In genomic region chr2:222284466-222284865, GRCh38 we compare ENCODE assay signal across 25 cellular contexts. TPM values are rescaled to one million over a fixed set of nuclear protein-coding genes. Genes with fewer than 3 reads are reported as not detected.
DNase-seq lines count a peak whose midpoint lies in the region; ATAC-seq, FAIRE-seq and TF ChIP-seq lines count a peak whose summit lies in the region.
"Had no signal": no experiment of that assay in that cellular context is flagged by ENCODE, and none has a peak within 500 bp of the region (broad histone marks: within the 10 kb centered on the region; RNA-seq: fewer than 3 reads in every experiment).

No MANE protein-coding gene starts in this region.

- H3K4me1 Mint-ChIP-seq in activated T-cell treated with anti-CD3 and anti-CD28 coated beads, Interleukin-2, amount 50 U/mL, for 24 hours (ENCODE audit: low read depth): no peaks in the 10 kb centered on the region

- TF ChIP-seq RAD21 in H1 (IDR thresholded peaks at IDR 0.05 in 1 of 2, conservative IDR thresholded peaks at IDR 0.05 in 1 of 2; ENCODE audit: low read depth in 2 of 2, low read length in 2 of 2): no peak

- H3K27ac Mint-ChIP-seq in activated T-cell treated with anti-CD3 and anti-CD28 coated beads, Interleukin-2, amount 50 U/mL, for 24 hours: no peak overlapping the region
- H3K27ac Mint-ChIP-seq: CD4-positive, alpha-beta T cell; HFFc6; IgD-negative memory B cell had no signal

- intact Hi-C loops in psoas muscle (cut with DNase I): no loop called here

- H3K27ac ChIP-seq in HEK293 (ENCODE audit: extremely low read depth, low read depth, low read length) (no peak overlapping the region), H1 (ENCODE audit: low read depth, low read length) (no peak overlapping the region), psoas muscle (peak overlapping the region; percentile 66)
- H3K27ac ChIP-seq: 22Rv1, A549, C4-2B, GM23248 had no signal

- POLR2A ChIA-PET in HEK293 (lab: Yijun Ruan, JAX) (no interaction called here), H1 (lab: Charles Lee; ENCODE audit: partially characterized antibody) (interaction anchor here (0.7 to 1.0 kb wide), 2 partner anchors 40 to 229 kb away, joined by 3 read pairs; no protein-coding TSS in a partner anchor)

- H3K9me3 ChIP-seq in HEK293 (ENCODE audit: control insufficient read depth, insufficient read depth, low read depth, low read length) (no peaks in the 10 kb centered on the region), H1 (ENCODE audit: insufficient read depth in 2 of 2, low read depth in 1 of 2, low read length in 1 of 2) (no peaks in the 10 kb centered on the region), psoas muscle (no peaks in the 10 kb centered on the region)
- H3K9me3 ChIP-seq: A549, Caco-2 had no signal

- no peak overlapping the region for H2BK20ac ChIP-seq in H1 (ENCODE audit: low read length)

- no peak for TF ChIP-seq CTCF in HEK293 (tag by site-specific recombination; IDR thresholded peaks at IDR 0.05)
- no peak for TF ChIP-seq CTCF in H1 (IDR thresholded peaks at IDR 0.05; ENCODE audit: control extremely low read depth in 1 of 3, insufficient read depth in 1 of 3, low read depth in 1 of 3, low read length in 3 of 3)
- no peak for TF ChIP-seq CTCF in psoas muscle (IDR thresholded peaks at IDR 0.05)

- H3K36me3 ChIP-seq in HEK293 (ENCODE audit: control insufficient read depth in 2 of 2, insufficient read depth in 1 of 2, low read length in 2 of 2) (peaks cover 5 to 33% of the 10 kb centered on the region in 2 experiments), H1 (ENCODE audit: control insufficient read depth in 2 of 4, insufficient read depth in 4 of 4, low read length in 3 of 4) (no peaks in the 10 kb centered on the region), psoas muscle (ENCODE audit: insufficient read depth in 1 of 2, low read depth in 1 of 2) (no peaks in the 10 kb centered on the region)

- H3K9me3 Mint-ChIP-seq in activated T-cell treated with anti-CD3 and anti-CD28 coated beads, Interleukin-2, amount 50 U/mL, for 24 hours: no peaks in the 10 kb centered on the region
- H3K9me3 Mint-ChIP-seq: CD4-positive, alpha-beta T cell; HFFc6 had no signal

- no peak overlapping the region for H2AFZ ChIP-seq in H1 (ENCODE audit: low read length)
- H2AFZ ChIP-seq: GM23248 had no signal

- FAIRE-seq in H1 (lab: Jason Lieb, UNC): peak; percentile 45
- FAIRE-seq: A549, D721Med, GM12892, GM18507, H54, HTR-8/SVneo had no signal

- peaks cover 11% of the 10 kb centered on the region for H3K4me1 ChIP-seq in HEK293 (ENCODE audit: control insufficient read depth, insufficient read depth, low read length)
- H3K4me1 ChIP-seq in H1 (replicated peaks in 1 of 4; ENCODE audit: control insufficient read depth in 3 of 4, insufficient read depth in 4 of 4, low read length in 3 of 4): peaks cover 0 to 6% (median 2%) of the 10 kb centered on the region in 4 experiments; a peak in 5 of 7 replicates
- H3K4me1 ChIP-seq in psoas muscle: peaks cover 35% of the 10 kb centered on the region
- H3K4me1 ChIP-seq: A549, Caco-2 had no signal

- H4K91ac ChIP-seq in H1 (replicated peaks; ENCODE audit: insufficient read length, low read length): no peak overlapping the region

- H2AK5ac ChIP-seq in H1 (ENCODE audit: low read depth, low read length): no peak overlapping the region

- H3K4ac ChIP-seq in H1 (replicated peaks; ENCODE audit: insufficient read length, low read depth, low read length): no peak overlapping the region

- no peak overlapping the region for H3K9ac ChIP-seq in H1 (replicated peaks in 1 of 4; ENCODE audit: extremely low read depth in 1 of 4, low read depth in 3 of 4, low read length in 3 of 4)
- H3K9ac ChIP-seq: GM23248 had no signal

- CTCF ChIA-PET in HEK293 (lab: Yijun Ruan, JAX) (interaction anchor here (0.6 to 1.3 kb wide), 2 partner anchors 35 to 227 kb away, joined by 3 read pairs; no protein-coding TSS in a partner anchor), H1 (lab: Charles Lee; ENCODE audit: partially characterized antibody) (interaction anchor here (0.7 to 1.7 kb wide), 18 partner anchors 8 to 278 kb away, joined by 3 to 9 read pairs (median 3); partner anchors contain the start of gene PAX3)

- WGBS in H1 (ENCODE audit: extremely low coverage in 1 of 2, insufficient coverage in 1 of 2, insufficient read length in 1 of 2, insufficient replicate concordance in 2 of 2, low coverage in 1 of 2, low lambda C conversion rate in 2 of 2, missing lambda C conversion rate in 1 of 2), 2 experiments: 53% methylated on average over 3 of the region's 3 CpGs; no CpG with 5 or more reads in 1 of the 2 experiments
- WGBS in psoas muscle, 3 donors: 58 to 82% (median 68%) methylated on average over 3 of the region's 3 CpGs

- no peak overlapping the region for H3K14ac ChIP-seq in H1 (ENCODE audit: insufficient read length)

- H3K4me3 ChIP-seq in HEK293 (ENCODE audit: low read depth, low read length) (no peak overlapping the region), H1 (ENCODE audit: extremely low read depth in 1 of 4, insufficient read depth in 2 of 4, low read depth in 3 of 4, low read length in 4 of 4) (no peak overlapping the region), psoas muscle (no peak overlapping the region)
- H3K4me3 ChIP-seq: A549, GM23248 had no signal

- H2BK12ac ChIP-seq in H1 (ENCODE audit: low read depth, low read length): no peak overlapping the region

- TF ChIP-seq POLR2A in H1 (IDR thresholded peaks at IDR 0.05; ENCODE audit: control extremely low read depth in 1 of 2, low read depth in 2 of 2, low read length in 2 of 2): no peak

- H4K5ac ChIP-seq in H1 (ENCODE audit: insufficient read length, low read depth, low read length): no peak overlapping the region

- H3K27me3 Mint-ChIP-seq in activated T-cell treated with anti-CD3 and anti-CD28 coated beads, Interleukin-2, amount 50 U/mL, for 24 hours: peaks cover 54% of the 10 kb centered on the region

- no peaks in the 10 kb centered on the region for H4K20me1 ChIP-seq in H1 (replicated peaks in 1 of 2; ENCODE audit: control insufficient read depth in 1 of 2, insufficient read depth in 2 of 2, low read length in 2 of 2)

- H3K79me2 ChIP-seq in H1 (ENCODE audit: control insufficient read depth in 1 of 2, insufficient read depth in 2 of 2, low read length in 2 of 2): no peaks in the 10 kb centered on the region

- no peak overlapping the region for H3K4me2 ChIP-seq in H1 (ENCODE audit: insufficient read depth in 1 of 2, low read depth in 2 of 2, low read length in 2 of 2)
- H3K4me2 ChIP-seq: A549 had no signal

- H4K8ac ChIP-seq in H1 (ENCODE audit: extremely low read depth, insufficient read depth, low read length): no peak overlapping the region

- no peaks in the 10 kb centered on the region for H3K23me2 ChIP-seq in H1 (ENCODE audit: low read depth, low read length)

- peak; percentile 48 for DNase-seq in OCI-M1 (lab: John Stamatoyannopoulos, UW)
- no peak for DNase-seq in H1 (ENCODE audit: low read depth in 1 of 2, low spot score in 2 of 2)
- DNase-seq in psoas muscle: no peak
- DNase-seq in NCI-H1930 (lab: John Stamatoyannopoulos, UW): no peak
- DNase-seq in activated T-cell treated with anti-CD3 and anti-CD28 coated beads, Interleukin-2, amount 50 U/mL, for 24 hours: no peak
- DNase-seq: AML-193; Caco-2; CD4-positive, alpha-beta T cell; DMS79; GDM1; GM23248; HCEC 1CT; HFFc6; KBM-7 had no signal

- no peak overlapping the region for H2BK120ac ChIP-seq in H1 (replicated peaks; ENCODE audit: low read depth, low read length)

- H3K27me3 ChIP-seq in H1 (replicated peaks in 1 of 4; ENCODE audit: control insufficient read depth in 3 of 4, extremely low read depth in 1 of 4, insufficient read depth in 3 of 4, low read length in 3 of 4) (peaks cover 22 to 55% (median 37%) of the 10 kb centered on the region in 4 experiments), psoas muscle (ENCODE audit: insufficient read depth in 3 of 3, low read length in 2 of 3) (peaks cover 0 to 15% (median 0%) of the 10 kb centered on the region in 3 donors)

- ATAC-seq in psoas muscle (no peak), HG03520 (IDR thresholded peaks at IDR 0.05; ENCODE audit: unreplicated experiment) (no peak)
- ATAC-seq: A549 had no signal

- H3K18ac ChIP-seq in H1 (ENCODE audit: extremely low read depth, low read length): no peak overlapping the region

- no peak overlapping the region for H3K23ac ChIP-seq in H1 (ENCODE audit: insufficient read length)

- no peak overlapping the region for H3K4me3 Mint-ChIP-seq in activated T-cell treated with anti-CD3 and anti-CD28 coated beads, Interleukin-2, amount 50 U/mL, for 24 hours
- H3K4me3 Mint-ChIP-seq: CD4-positive, alpha-beta T cell; HFFc6; IgD-negative memory B cell had no signal

- no peaks in the 10 kb centered on the region for H3K79me1 ChIP-seq in H1 (ENCODE audit: low read depth, low read length)

- no peaks in the 10 kb centered on the region for H3K36me3 Mint-ChIP-seq in activated T-cell treated with anti-CD3 and anti-CD28 coated beads, Interleukin-2, amount 50 U/mL, for 24 hours (ENCODE audit: low read depth)
- H3K36me3 Mint-ChIP-seq: IgD-negative memory B cell had no signal

- no peak overlapping the region for H2BK15ac ChIP-seq in H1 (ENCODE audit: low read length)

- TF ChIP-seq EP300 in H1 (IDR thresholded peaks at IDR 0.05; ENCODE audit: borderline replicate concordance in 1 of 2, low read depth in 2 of 2, low read length in 2 of 2): no peak

- H3K56ac ChIP-seq in H1 (replicated peaks; ENCODE audit: insufficient read length, low read depth, low read length): no peak overlapping the region

- H2BK5ac ChIP-seq in H1 (ENCODE audit: low read depth, low read length): no peak overlapping the region

TF ChIP-seq in HEK293, 187 proteins besides CTCF, POLR2A, EP300 and RAD21:
- TF ChIP-seq YY1 (tag by site-specific recombination; IDR thresholded peaks at IDR 0.05): no peak
- peak; percentile 37; the same call in 1 of the 2 replicates for TF ChIP-seq ZBTB8A (tag by site-specific recombination; IDR thresholded peaks at IDR 0.05)

TF ChIP-seq in H1, 55 proteins besides CTCF, POLR2A, EP300 and RAD21:
- TF ChIP-seq CREB1 (IDR thresholded peaks at IDR 0.05): no peak
- TF ChIP-seq GTF2F1 (IDR thresholded peaks at IDR 0.05; ENCODE audit: borderline replicate concordance, low read depth, low read length): no peak
- TF ChIP-seq JUN (IDR thresholded peaks at IDR 0.05; ENCODE audit: low read depth, low read length): no peak
- TF ChIP-seq JUND (IDR thresholded peaks at IDR 0.05; ENCODE audit: low read length): no peak
- TF ChIP-seq SIRT6 (IDR thresholded peaks at IDR 0.05; ENCODE audit: low read length): no peak

RNA-seq across cellular contexts. Expression of gene PAX3, which starts 14.3 kb away (rescaled TPM):
- total RNA-seq in H1 (2021; fragmentation: NEBNext Ultra II Directional; extraction: Animal tissue kit (Norgen Biotek cat#: 25700)): not detected in 2 replicates
- 0.33 and 0.35 TPM in 2 replicates for polyA plus RNA-seq in H1 (2011; rRNA removed)
- polyA plus RNA-seq in H1 (2011; cell fraction: cytosol; rRNA removed): 0.13 TPM
- polyA plus RNA-seq in H1 (2011; cell fraction: nucleus; rRNA removed): 1.0 TPM
- polyA plus RNA-seq in H1 (2012, experiment 1 of 2): 0.18 to 0.59 TPM (median 0.23 TPM) in 4 replicates
- 0.13 TPM for polyA plus RNA-seq in H1 (2012, experiment 2 of 2)
- polyA plus RNA-seq in H1 (2013, experiment 1 of 2): not detected
- polyA plus RNA-seq in H1 (2013, experiment 2 of 2): not detected
- 0.69 TPM in 1 of 2 replicates, not detected in the other for polyA minus RNA-seq in H1 (2011; rRNA and poly(A)+ RNA removed)
- polyA minus RNA-seq in H1 (2011; cell fraction: cytosol; rRNA and poly(A)+ RNA removed): not detected
- polyA minus RNA-seq in H1 (2011; cell fraction: nucleus; rRNA and poly(A)+ RNA removed): not detected
- 10 to 100 TPM in 2 of 4 donors, 1 to 10 TPM in 2; 6.9 to 20.5 (median 13.3) TPM for total RNA-seq in psoas muscle
- polyA plus RNA-seq in psoas muscle: 1 to 10 TPM in 2 of 3 donors, under 1 TPM in 1; 0.26 to 2.8 (median 1.9) TPM
- total RNA-seq: Caco-2; CD4-positive, alpha-beta T cell; GM23248 had no signal
- polyA plus RNA-seq: A549, GM23248, IgD-negative memory B cell had no signal
